In the genomic region with DNA sequence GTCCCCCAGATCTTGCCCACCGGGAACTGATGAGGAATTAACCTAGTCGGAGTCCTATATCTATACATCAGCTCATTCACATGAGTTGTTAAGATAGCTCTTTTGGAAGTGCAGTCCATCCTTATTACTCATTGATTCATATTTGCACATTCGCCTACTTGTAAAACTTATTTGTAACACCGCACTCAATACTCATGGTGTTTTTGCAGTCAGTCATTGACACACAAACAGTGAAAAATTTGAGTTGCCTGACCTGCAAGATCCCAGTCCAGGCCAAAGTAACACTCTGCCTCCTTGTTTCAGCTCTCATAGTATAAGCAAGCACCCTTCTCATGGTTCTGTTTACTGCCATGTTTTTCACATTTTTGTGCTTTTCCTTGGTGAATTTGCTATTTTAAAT, we compare ENCODE assay signal across 1 cellular context.
TF ChIP-seq lines count a peak whose summit lies in the region.

No MANE protein-coding gene starts in this region.

TF ChIP-seq in K562, 482 proteins besides CTCF, POLR2A, EP300 and RAD21 (continued from another document):
- TF ChIP-seq HMGN3 (IDR thresholded peaks at IDR 0.05; ENCODE audit: borderline replicate concordance, extremely low read depth, insufficient read length, low read depth, low read length) (no peak), BRD9 (IDR thresholded peaks at IDR 0.05; ENCODE audit: low read depth, partially characterized antibody) (no peak), MIER1 (IDR thresholded peaks at IDR 0.05; ENCODE audit: low read depth) (no peak), ZBTB26 (CRISPR knock-in tag; IDR thresholded peaks at IDR 0.05) (no peak), CBX2 (IDR thresholded peaks at IDR 0.05; ENCODE audit: insufficient read depth, low read length, poor library complexity, severe bottlenecking) (no peak), ZNF175 (CRISPR knock-in tag; IDR thresholded peaks at IDR 0.05; ENCODE audit: low read depth) (no peak), ZBTB17 (CRISPR knock-in tag; IDR thresholded peaks at IDR 0.05) (no peak), FOXJ3 (CRISPR knock-in tag; IDR thresholded peaks at IDR 0.05) (no peak)
